Comparison of ENCODE assay signal across 13 cellular contexts in the genomic region with DNA sequence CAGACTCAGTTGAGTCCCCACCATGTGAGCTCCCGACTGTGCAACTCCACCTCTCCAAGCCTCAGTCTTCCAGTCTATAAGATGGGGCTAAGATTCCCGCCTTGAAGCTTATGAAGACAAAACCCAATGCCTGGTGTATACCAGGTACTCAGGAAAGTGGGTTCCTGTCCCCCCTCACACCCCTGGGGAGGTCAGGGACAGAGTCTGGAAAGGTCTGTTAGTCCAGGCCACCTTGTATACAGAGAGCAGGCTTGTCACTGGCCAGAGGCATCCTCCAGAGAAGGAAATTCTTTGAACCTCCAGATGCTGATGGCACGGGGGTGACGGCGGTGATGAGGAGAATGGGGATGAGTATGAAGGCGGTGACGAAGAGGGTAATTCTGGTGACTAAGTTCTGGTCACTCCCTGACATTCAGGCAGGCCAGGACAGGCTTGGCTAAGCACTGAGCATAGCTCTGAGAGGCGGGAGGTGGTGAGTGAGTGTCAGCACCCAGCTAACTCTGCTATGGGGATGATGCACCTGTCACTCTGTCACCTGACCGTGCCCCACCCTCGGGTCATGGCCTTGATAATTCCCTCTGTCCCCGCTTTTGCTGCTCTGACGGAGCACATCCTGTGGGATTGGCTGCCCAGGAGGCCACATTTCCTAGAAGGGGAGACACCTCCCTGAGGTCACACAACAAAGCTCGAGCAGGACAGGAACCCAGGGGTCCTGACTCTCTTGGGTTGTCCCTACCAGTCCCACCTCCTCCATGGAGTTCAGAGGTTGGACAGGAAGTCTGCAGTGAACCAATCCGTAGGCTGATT. TPM values are rescaled to one million over a fixed set of nuclear protein-coding genes. Genes with fewer than 3 reads are reported as not detected.
DNase-seq lines count a peak whose midpoint lies in the region; ATAC-seq, FAIRE-seq and TF ChIP-seq lines count a peak whose summit lies in the region.
"Had no signal": no experiment of that assay in that cellular context is flagged by ENCODE, and none has a peak within 500 bp of the region (broad histone marks: within the 10 kb centered on the region; RNA-seq: fewer than 3 reads in every experiment).

No MANE protein-coding gene starts in this region.

- no peaks in the 10 kb centered on the region for H3K36me3 Mint-ChIP-seq in activated naive CD4-positive, alpha-beta T cell treated with anti-CD3 and anti-CD28 coated beads, Interleukin-2, amount 50 U/mL, for 72 hours

- peak overlapping the region; percentile 29 for H3K4me2 ChIP-seq in keratinocyte (ENCODE audit: control insufficient read depth, extremely low read depth, insufficient read depth, low read depth, low read length)

- H3K36me3 ChIP-seq in WERI-Rb-1 = no peaks in the 10 kb centered on the region
- H3K36me3 ChIP-seq in keratinocyte (ENCODE audit: control insufficient read depth in 2 of 2, extremely low read depth in 1 of 2, insufficient read depth in 2 of 2, low read length in 2 of 2) = peaks cover 0 to 1% of the 10 kb centered on the region in 2 experiments
- no peaks in the 10 kb centered on the region for H3K36me3 ChIP-seq in upper lobe of right lung

- no peak overlapping the region for H3K27ac Mint-ChIP-seq in activated naive CD4-positive, alpha-beta T cell treated with anti-CD3 and anti-CD28 coated beads, Interleukin-2, amount 50 U/mL, for 72 hours
- H3K27ac Mint-ChIP-seq: nephron had no signal

- H3K79me2 ChIP-seq in keratinocyte (ENCODE audit: control insufficient read depth, insufficient read depth, low read length) = no peaks in the 10 kb centered on the region

- no peak overlapping the region for H2AFZ ChIP-seq in keratinocyte (ENCODE audit: control insufficient read depth, low read length)

- ATAC-seq in activated naive CD4-positive, alpha-beta T cell treated with anti-CD3 and anti-CD28 coated beads, Interleukin-2, amount 50 U/mL, for 72 hours = peak; percentile 20 to 78
- ATAC-seq in upper lobe of right lung = no peak

- DNase-seq in activated naive CD4-positive, alpha-beta T cell treated with anti-CD3 and anti-CD28 coated beads, Interleukin-2, amount 50 U/mL, for 72 hours (ENCODE audit: low spot score in 2 of 2) = peak in 1 of 2 donors; percentile 47
- DNase-seq in activated naive CD4-positive, alpha-beta T cell (lab: John Stamatoyannopoulos, UW) = no peak
- peak; percentile 68 for DNase-seq in WERI-Rb-1
- DNase-seq in keratinocyte (ENCODE audit: low read depth, low spot score) = peak; percentile 89
- DNase-seq in upper lobe of right lung = peak; percentile 43
- DNase-seq in stimulated activated CD4-positive, alpha-beta T cell treated with anti-CD3 and anti-CD28 coated beads, Interleukin-2, amount 100 ng/mL, for 24 hours = no peak
- DNase-seq in SIG-M5 (lab: John Stamatoyannopoulos, UW) = no peak
- no peak for DNase-seq in 8988T
- DNase-seq: C1 segment of cervical spinal cord, NCI-H1694 treated with DMSO at 0.1 percent for 48 hours, SHP77 had no signal

- peak overlapping the region; percentile 16 for H3K9ac ChIP-seq in keratinocyte (ENCODE audit: control insufficient read depth, extremely low read depth, insufficient read depth, low read length)

- dilution Hi-C loops in keratinocyte (cut with MboI; ENCODE audit: extremely low pct_ligation_motif_present, low sequenced_read_pairs) = no loop called here

- H3K9me3 ChIP-seq in WERI-Rb-1 (ENCODE audit: severe bottlenecking) (no peaks in the 10 kb centered on the region), keratinocyte (ENCODE audit: control insufficient read depth, low read depth, low read length) (no peaks in the 10 kb centered on the region), upper lobe of right lung (no peaks in the 10 kb centered on the region)
- H3K9me3 ChIP-seq: heart left ventricle had no signal

- intact Hi-C loops in upper lobe of right lung (cut with DNase I) = no loop called here

- H3K27me3 ChIP-seq in WERI-Rb-1 (ENCODE audit: insufficient read depth, low read depth, severe bottlenecking) (no peaks in the 10 kb centered on the region), keratinocyte (ENCODE audit: control insufficient read depth, extremely low read depth, insufficient read depth, low read length) (no peaks in the 10 kb centered on the region), upper lobe of right lung (no peaks in the 10 kb centered on the region)

- H3K9me3 Mint-ChIP-seq in activated naive CD4-positive, alpha-beta T cell treated with anti-CD3 and anti-CD28 coated beads, Interleukin-2, amount 50 U/mL, for 72 hours = no peaks in the 10 kb centered on the region
- H3K9me3 Mint-ChIP-seq: nephron had no signal

- peak; percentile 99 for FAIRE-seq in keratinocyte (lab: Jason Lieb, UNC)

- TF ChIP-seq CTCF in WERI-Rb-1 (IDR thresholded peaks at IDR 0.05; ENCODE audit: low read depth, low read length) (no peak), keratinocyte (optimal IDR thresholded peaks at IDR 0.05 in 1 of 3, IDR thresholded peaks at IDR 0.05 in 1 of 3, conservative IDR thresholded peaks at IDR 0.05 in 1 of 3; ENCODE audit: extremely low read depth in 1 of 3, insufficient read depth in 2 of 3, low read length in 3 of 3) (no peak), upper lobe of right lung (IDR thresholded peaks at IDR 0.05) (no peak)

- H3K27ac ChIP-seq in WERI-Rb-1 (peak overlapping the region; percentile 35), keratinocyte (ENCODE audit: control insufficient read depth, insufficient read depth, low read length) (peak overlapping the region; percentile 37), upper lobe of right lung (no peak overlapping the region)
- H3K27ac ChIP-seq: heart left ventricle had no signal

- no peaks in the 10 kb centered on the region for H4K20me1 ChIP-seq in keratinocyte (ENCODE audit: control insufficient read depth, extremely low read depth, insufficient read depth, low read length)

- H3K9me1 ChIP-seq in keratinocyte (ENCODE audit: control insufficient read depth, extremely low read depth, insufficient read depth, low read length) = no peaks in the 10 kb centered on the region

- H3K4me1 ChIP-seq in keratinocyte (ENCODE audit: control insufficient read depth, extremely low read depth, insufficient read depth, low read length) = peaks cover 21% of the 10 kb centered on the region
- H3K4me1 ChIP-seq in upper lobe of right lung = no peaks in the 10 kb centered on the region

- H3K4me3 ChIP-seq in WERI-Rb-1 (ENCODE audit: low read depth, low read length) = no peak overlapping the region
- H3K4me3 ChIP-seq in keratinocyte (ENCODE audit: control insufficient read depth in 2 of 3, extremely low read depth in 1 of 3, insufficient read depth in 2 of 3, low read depth in 1 of 3, low read length in 3 of 3) = no peak overlapping the region
- H3K4me3 ChIP-seq in upper lobe of right lung = no peak overlapping the region
- H3K4me3 ChIP-seq: heart left ventricle had no signal

RNA-seq across cellular contexts. Expression of a gene that starts 30.9 kb away (rescaled TPM):
- 100 to 1,000 TPM in 1 of 2 donors, 10 to 100 TPM in 1; 99.6 to 110 TPM for total RNA-seq in activated naive CD4-positive, alpha-beta T cell treated with anti-CD3 and anti-CD28 coated beads, Interleukin-2, amount 50 U/mL, for 72 hours
- polyA plus RNA-seq in keratinocyte = 168 to 229 TPM (median 198 TPM) in 3 replicates
- 103 TPM for polyA plus RNA-seq in keratinocyte (2011; ENCODE audit: low read depth)
- 156 and 222 TPM in 2 replicates for polyA plus RNA-seq in keratinocyte (2011; cell fraction: cytosol; rRNA removed)
- polyA plus RNA-seq in keratinocyte (2011; cell fraction: nucleus; rRNA removed) = 405 and 521 TPM in 2 replicates
- 138 and 148 TPM in 2 replicates for polyA plus RNA-seq in keratinocyte (2012; ENCODE audit: low replicate concordance)
- 186 to 256 TPM (median 187 TPM) in 3 replicates for polyA minus RNA-seq in keratinocyte
- polyA minus RNA-seq in keratinocyte (2011; cell fraction: cytosol; rRNA and poly(A)+ RNA removed) = 182 TPM
- 122 and 125 TPM in 2 replicates for polyA minus RNA-seq in keratinocyte (2011; cell fraction: nucleus; rRNA and poly(A)+ RNA removed)
- total RNA-seq in upper lobe of right lung = 115 TPM

Comparison
In these comparisons a context has a peak if more than half of its experiments do, and no peak if none do; other contexts are left out.
1. DNase-seq: peak in WERI-Rb-1 (single experiment), keratinocyte (single experiment) and upper lobe of right lung (single experiment); none in activated naive CD4-positive, alpha-beta T cell (0 of 4), stimulated activated CD4-positive, alpha-beta T cell treated with anti-CD3 and anti-CD28 coated beads, Interleukin-2, amount 100 ng/mL, for 24 hours (0 of 2), SIG-M5 (single experiment) and 8988T (single experiment).